In the genomic region with DNA sequence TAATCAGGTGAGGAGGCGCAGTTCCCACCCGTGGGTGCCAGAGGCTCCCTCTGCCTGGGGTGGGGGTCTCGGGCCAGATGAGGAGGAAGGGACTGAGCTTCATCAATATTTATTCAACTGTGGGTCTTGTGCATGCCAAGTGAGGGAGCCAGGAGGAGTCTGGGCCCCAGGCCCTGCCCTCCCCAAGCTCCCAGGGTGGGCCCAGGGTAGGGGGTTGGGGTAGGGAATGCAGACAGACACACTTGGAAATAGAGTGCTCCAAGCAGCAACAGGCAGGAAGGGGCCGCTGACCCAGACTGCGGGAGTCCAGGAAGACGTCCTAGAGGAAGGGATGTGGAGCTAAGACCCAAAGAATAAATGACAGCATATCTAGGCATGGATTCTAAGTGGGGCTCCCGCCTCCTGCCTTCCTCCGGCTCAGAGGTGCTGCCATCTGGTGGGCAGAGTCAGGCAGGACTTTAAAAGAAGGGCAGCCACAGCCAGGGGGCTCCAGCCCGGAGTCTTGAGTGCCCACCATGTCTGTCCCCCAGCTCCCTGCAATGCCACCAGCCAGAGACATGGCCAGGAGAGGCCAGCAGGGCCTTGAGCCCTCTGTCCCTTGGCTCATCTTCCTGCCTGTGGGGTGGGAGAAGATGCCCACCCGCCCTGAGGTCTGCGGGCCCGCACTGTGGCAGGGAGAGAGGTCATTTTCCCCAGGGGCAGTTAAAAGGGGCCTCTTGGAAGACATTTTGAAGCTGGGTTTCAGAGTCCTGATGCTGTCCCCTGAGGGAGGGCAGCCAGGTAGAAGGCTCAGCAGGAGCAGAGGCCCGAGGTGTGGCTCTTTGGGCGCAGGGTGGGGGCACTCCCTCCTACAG, we compare ENCODE assay signal across 1 cellular context.
TF ChIP-seq lines count a peak whose summit lies in the region.

No MANE protein-coding gene starts in this region.

TF ChIP-seq in HCT116, 20 proteins besides CTCF, POLR2A, EP300 and RAD21 (continued from another document):
- TF ChIP-seq, protein P1, sequence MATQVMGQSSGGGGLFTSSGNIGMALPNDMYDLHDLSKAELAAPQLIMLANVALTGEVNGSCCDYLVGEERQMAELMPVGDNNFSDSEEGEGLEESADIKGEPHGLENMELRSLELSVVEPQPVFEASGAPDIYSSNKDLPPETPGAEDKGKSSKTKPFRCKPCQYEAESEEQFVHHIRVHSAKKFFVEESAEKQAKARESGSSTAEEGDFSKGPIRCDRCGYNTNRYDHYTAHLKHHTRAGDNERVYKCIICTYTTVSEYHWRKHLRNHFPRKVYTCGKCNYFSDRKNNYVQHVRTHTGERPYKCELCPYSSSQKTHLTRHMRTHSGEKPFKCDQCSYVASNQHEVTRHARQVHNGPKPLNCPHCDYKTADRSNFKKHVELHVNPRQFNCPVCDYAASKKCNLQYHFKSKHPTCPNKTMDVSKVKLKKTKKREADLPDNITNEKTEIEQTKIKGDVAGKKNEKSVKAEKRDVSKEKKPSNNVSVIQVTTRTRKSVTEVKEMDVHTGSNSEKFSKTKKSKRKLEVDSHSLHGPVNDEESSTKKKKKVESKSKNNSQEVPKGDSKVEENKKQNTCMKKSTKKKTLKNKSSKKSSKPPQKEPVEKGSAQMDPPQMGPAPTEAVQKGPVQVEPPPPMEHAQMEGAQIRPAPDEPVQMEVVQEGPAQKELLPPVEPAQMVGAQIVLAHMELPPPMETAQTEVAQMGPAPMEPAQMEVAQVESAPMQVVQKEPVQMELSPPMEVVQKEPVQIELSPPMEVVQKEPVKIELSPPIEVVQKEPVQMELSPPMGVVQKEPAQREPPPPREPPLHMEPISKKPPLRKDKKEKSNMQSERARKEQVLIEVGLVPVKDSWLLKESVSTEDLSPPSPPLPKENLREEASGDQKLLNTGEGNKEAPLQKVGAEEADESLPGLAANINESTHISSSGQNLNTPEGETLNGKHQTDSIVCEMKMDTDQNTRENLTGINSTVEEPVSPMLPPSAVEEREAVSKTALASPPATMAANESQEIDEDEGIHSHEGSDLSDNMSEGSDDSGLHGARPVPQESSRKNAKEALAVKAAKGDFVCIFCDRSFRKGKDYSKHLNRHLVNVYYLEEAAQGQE (IDR thresholded peaks at IDR 0.05; ENCODE audit: low read depth) = no peak
- no peak for TF ChIP-seq EGR1 (IDR thresholded peaks at IDR 0.05; ENCODE audit: low read depth)
- no peak for TF ChIP-seq EZH2phosphoT487 (IDR thresholded peaks at IDR 0.05; ENCODE audit: borderline replicate concordance)
